Comparison of ENCODE assay signal across 11 cellular contexts in the genomic region with DNA sequence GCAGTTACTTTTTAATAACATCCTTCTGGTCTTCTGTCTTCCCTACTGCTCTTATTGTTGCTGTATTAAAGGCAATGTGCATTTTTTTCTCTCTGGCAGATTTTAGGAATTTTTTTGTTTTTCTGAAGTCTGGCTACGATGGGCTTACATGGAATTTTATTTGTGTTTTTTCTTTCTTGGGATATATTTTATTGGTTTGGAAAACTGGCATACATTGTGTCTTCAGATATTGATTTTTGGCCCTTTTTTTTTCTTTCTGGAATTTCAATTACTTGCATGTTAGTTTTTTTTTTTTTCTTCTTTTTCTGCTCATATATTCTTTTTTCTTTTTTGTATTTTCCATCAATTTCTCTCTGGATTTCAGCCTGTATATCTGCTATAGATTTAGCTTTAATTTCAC.
"Had no signal": no experiment of that assay in that cellular context is flagged by ENCODE, and none has a peak within 500 bp of the region (broad histone marks: within the 10 kb centered on the region; RNA-seq: fewer than 3 reads in every experiment).

No MANE protein-coding gene starts in this region.

- H3K4me2 ChIP-seq: GM23338 had no signal

- H3K4me3 Mint-ChIP-seq: GM23338, H9, HFFc6 had no signal

- H3K4me1 ChIP-seq: HAP-1 had no signal

- DNase-seq: GM23248, GOT3, H7, H9, HCEC 1CT, HFFc6 had no signal

- H3K4me3 ChIP-seq: GM23248, GM23338, HAP-1 had no signal

- H3K36me3 ChIP-seq: HAP-1 had no signal

- H3K9ac ChIP-seq: GM23248 had no signal

- H3K9me3 Mint-ChIP-seq: GM23338, HFFc6 had no signal

- H3K9me3 ChIP-seq: HAP-1 had no signal

- H2AFZ ChIP-seq: GM23248, GM23338 had no signal

- FAIRE-seq: H1, H54 had no signal

- H3K27ac ChIP-seq: GM23248 had no signal

- ATAC-seq: GM23338, HCT116 had no signal

- H3K27ac Mint-ChIP-seq: GM23338, H9, HFFc6 had no signal
